17 cellular contexts compared by ENCODE assay signal in genomic region chr2:133655565-133656113, GRCh38.
DNase-seq lines count a peak whose midpoint lies in the region; ATAC-seq and TF ChIP-seq lines count a peak whose summit lies in the region.
"Had no signal": no experiment of that assay in that cellular context is flagged by ENCODE, and none has a peak within 500 bp of the region (broad histone marks: within the 10 kb centered on the region; RNA-seq: fewer than 3 reads in every experiment).

No MANE protein-coding gene starts in this region.

- 0 out of 2 replicates have a peak, but pooled peaks cover 7% of the 10 kb centered on the region for H3F3A ChIP-seq in GM23248 (ENCODE audit: insufficient read depth)

- H3K9ac ChIP-seq in GM23248, result no peak overlapping the region

- intact Hi-C loops in vagina (cut with DNase I), result no loop called here

- TF ChIP-seq POLR2A in vagina (IDR thresholded peaks at IDR 0.05), result no peak
- TF ChIP-seq POLR2A in gastroesophageal sphincter (IDR thresholded peaks at IDR 0.05), result no peak

- no peaks in the 10 kb centered on the region for H3K27me3 Mint-ChIP-seq in neural crest cell (ENCODE audit: low read depth)
- H3K27me3 Mint-ChIP-seq: B cell; CD4-positive, alpha-beta memory T cell had no signal

- H3K9me3 ChIP-seq in GM23248 (ENCODE audit: low read depth), result no peaks in the 10 kb centered on the region
- H3K9me3 ChIP-seq in vagina, result no peaks in the 10 kb centered on the region
- peaks cover 0 to 2% (median 0%) of the 10 kb centered on the region in 3 donors for H3K9me3 ChIP-seq in gastroesophageal sphincter

- no peaks in the 10 kb centered on the region for H4K20me1 ChIP-seq in GM23248 (ENCODE audit: insufficient read depth)

- H3K9me2 ChIP-seq in GM23248 (ENCODE audit: insufficient read depth), result no peaks in the 10 kb centered on the region

- H3K4me1 ChIP-seq in GM23248 (ENCODE audit: insufficient read depth), result peaks cover 17% of the 10 kb centered on the region
- peaks cover 15% of the 10 kb centered on the region for H3K4me1 ChIP-seq in vagina
- peaks cover 0 to 17% (median 5%) of the 10 kb centered on the region in 3 donors for H3K4me1 ChIP-seq in gastroesophageal sphincter

- H3K27ac Mint-ChIP-seq in neural crest cell (ENCODE audit: unreplicated experiment), result peak overlapping the region; percentile 44
- H3K27ac Mint-ChIP-seq: B cell; CD4-positive, alpha-beta memory T cell; HFFc6 had no signal

- H3K27me3 ChIP-seq in GM23248 (replicated peaks; ENCODE audit: insufficient read depth) (no peaks in the 10 kb centered on the region), vagina (no peaks in the 10 kb centered on the region), gastroesophageal sphincter (no peaks in the 10 kb centered on the region)

- H3K9me3 Mint-ChIP-seq in neural crest cell, result peaks cover 13% of the 10 kb centered on the region
- H3K9me3 Mint-ChIP-seq: HFFc6 had no signal

- TF ChIP-seq EP300 in gastroesophageal sphincter (IDR thresholded peaks at IDR 0.05), result no peak

- in situ Hi-C loops in GM23248 (cut with MboI), result no loop called here

- H2AFZ ChIP-seq in GM23248, result no peak overlapping the region

- DNase-seq in AG10803 (ENCODE audit: low read depth), result peak; percentile 75
- DNase-seq in GM23248, result peak; percentile 34
- peak; percentile 13 for DNase-seq in fibroblast of gingiva (ENCODE audit: low read depth)
- DNase-seq in neural crest cell (ENCODE audit: low read depth, low spot score), result no peak
- no peak for DNase-seq in LoVo (ENCODE audit: low spot score)
- no peak for DNase-seq in vagina (ENCODE audit: extremely low spot score in 2 of 2)
- DNase-seq: 8988T; CD4-positive, alpha-beta memory T cell; DMS153; DMS79 treated with DMSO at 0.1 percent for 48 hours; EL; HCEC 1CT; HFFc6 had no signal

- TF ChIP-seq CTCF in AG10803 (conservative IDR thresholded peaks at IDR 0.05; ENCODE audit: low read length) (no peak), neural crest cell (conservative IDR thresholded peaks at IDR 0.05) (no peak), vagina (IDR thresholded peaks at IDR 0.05) (no peak), gastroesophageal sphincter (IDR thresholded peaks at IDR 0.05) (no peak)

- no peak overlapping the region for H3K4me2 ChIP-seq in GM23248 (ENCODE audit: unreplicated experiment)

- H3K79me2 ChIP-seq in GM23248 (ENCODE audit: insufficient read depth), result no peaks in the 10 kb centered on the region

- 13 to 14% methylated on average over 2 of the region's 2 CpGs for WGBS in GM23248 (ENCODE audit: low coverage in 1 of 2, low lambda C conversion rate in 2 of 2, missing lambda C conversion rate in 2 of 2), 2 experiments
- 65 to 77% methylated on average over 1 to 2 of the region's 2 CpGs for WGBS in gastroesophageal sphincter (ENCODE audit: low coverage in 1 of 2), 2 donors

- H3K4me3 ChIP-seq in AG10803 (ENCODE audit: low read length), result no peak overlapping the region
- H3K4me3 ChIP-seq in GM23248, result no peak overlapping the region
- no peak overlapping the region for H3K4me3 ChIP-seq in vagina
- no peak overlapping the region for H3K4me3 ChIP-seq in gastroesophageal sphincter

- H3K36me3 ChIP-seq in GM23248 (ENCODE audit: low read depth) (no peaks in the 10 kb centered on the region), vagina (no peaks in the 10 kb centered on the region), gastroesophageal sphincter (no peaks in the 10 kb centered on the region)

- H3K4me3 Mint-ChIP-seq in neural crest cell, result no peak overlapping the region
- H3K4me3 Mint-ChIP-seq: B cell; CD4-positive, alpha-beta memory T cell; HFFc6 had no signal

- H3K27ac ChIP-seq in GM23248 (no peak overlapping the region), vagina (no peak overlapping the region), gastroesophageal sphincter (no peak overlapping the region)
- H3K27ac ChIP-seq: C4-2B had no signal

- H3K36me3 Mint-ChIP-seq in neural crest cell (ENCODE audit: low read depth), result peaks cover 21% of the 10 kb centered on the region
- H3K36me3 Mint-ChIP-seq: CD4-positive, alpha-beta memory T cell had no signal

- no peak for ATAC-seq in gastroesophageal sphincter
- ATAC-seq: HepG2 had no signal

- H3K4me1 Mint-ChIP-seq in neural crest cell, result peaks cover 27% of the 10 kb centered on the region
- H3K4me1 Mint-ChIP-seq: B cell; CD4-positive, alpha-beta memory T cell had no signal

Comparison
In these comparisons a context has a peak if more than half of its experiments do, and no peak if none do; other contexts are left out.
1. DNase-seq: peak in AG10803 (single experiment), GM23248 (single experiment) and fibroblast of gingiva (single experiment); none in neural crest cell (single experiment), LoVo (single experiment) and vagina (0 of 2).